Comparison of ENCODE assay signal across 29 cellular contexts in genomic region chr13:72448082-72448481, GRCh38.
"Had no signal": no experiment of that assay in that cellular context is flagged by ENCODE, and none has a peak within 500 bp of the region (broad histone marks: within the 10 kb centered on the region; RNA-seq: fewer than 3 reads in every experiment).

No MANE protein-coding gene starts in this region.

- H3K4me1 ChIP-seq: adrenal gland, ascending aorta, body of pancreas, breast epithelium had no signal

- H3K36me3 ChIP-seq: adrenal gland, ascending aorta, brain microvascular endothelial cell, breast epithelium, cardiac muscle cell had no signal

- H3K4me3 ChIP-seq: adrenal gland, ascending aorta, body of pancreas, breast epithelium, cardiac muscle cell had no signal

- H3K9me3 ChIP-seq: adrenal gland, ascending aorta, body of pancreas had no signal

- DNase-seq: activated effector memory CD4-positive, alpha-beta T cell treated with anti-CD3 and anti-CD28 coated beads, Interleukin-2, amount 50 U/mL, for 16 hours; activated effector memory CD4-positive, alpha-beta T cell treated with Interleukin-2 at 50 U/mL for 16 hours; activated gamma-delta T cell; activated gamma-delta T cell treated with Interleukin-2 at 50 U/mL for 16 hours; activated naive CD4-positive, alpha-beta T cell; activated naive CD4-positive, alpha-beta T cell treated with anti-CD3 and anti-CD28 coated beads for 36 hours; activated naive CD4-positive, alpha-beta T cell treated with anti-CD3 and anti-CD28 coated beads, Interleukin-2, amount 10 ng/mL, durations not matched to agents 7 days and 5 days; activated naive CD4-positive, alpha-beta T cell treated with anti-CD3 and anti-CD28 coated beads, Interleukin-2, amount 50 U/mL, for 16 hours; activated naive CD4-positive, alpha-beta T cell treated with Interleukin-2 at 50 U/mL for 16 hours; activated naive CD8-positive, alpha-beta T cell treated with anti-CD3 and anti-CD28 coated beads for 36 hours; activated naive CD8-positive, alpha-beta T cell treated with anti-CD3 and anti-CD28 coated beads, Interleukin-2, amount 10 ng/mL, durations not matched to agents 7 days and 5 days; activated naive CD8-positive, alpha-beta T cell treated with anti-CD3 and anti-CD28 coated beads, Interleukin-2, amount 50 U/mL, for 24 hours; activated T-cell treated with anti-CD3 and anti-CD28 coated beads, Interleukin-2, amount 50 U/mL, for 24 hours; activated T-cell treated with anti-CD3 and anti-CD28 coated beads, Interleukin-2, amount 50 U/mL, for 4 hours; activated T-cell treated with anti-CD3 and anti-CD28 coated beads, Interleukin-2, amount 50 U/mL, for 48 hours; activated T-cell treated with anti-CD3 and anti-CD28 coated beads, Interleukin-2, amount 50 U/mL, for 72 hours; adrenal gland; amniotic stem cell; amygdala; anterior cingulate cortex; aorta; body of pancreas; brain microvascular endothelial cell; caudate nucleus; central memory CD4-positive, alpha-beta T cell; cerebellar nuclear complex had no signal

- H3K27ac ChIP-seq: adrenal gland, ascending aorta, body of pancreas, brain microvascular endothelial cell, breast epithelium, cardiac muscle cell had no signal
